Comparison of ENCODE assay signal across 1 cellular context in genomic region chr12:8031872-8032241, GRCh38.
TF ChIP-seq lines count a peak whose summit lies in the region.

No MANE protein-coding gene starts in this region.

TF ChIP-seq in IMR-90, 13 proteins besides CTCF, POLR2A, EP300 and RAD21 (continued from another document):
- no peak for TF ChIP-seq CEBPB (IDR thresholded peaks at IDR 0.05; ENCODE audit: low read depth, low read length)
- no peak for TF ChIP-seq RFX5 (IDR thresholded peaks at IDR 0.05; ENCODE audit: low read depth, low read length)
- TF ChIP-seq RCOR1 (IDR thresholded peaks at IDR 0.05; ENCODE audit: insufficient replicate concordance, low read length) = no peak
